8 cellular contexts compared by ENCODE assay signal in genomic region chr19:41426952-41427646, GRCh38. TPM values are rescaled to one million over a fixed set of nuclear protein-coding genes. Genes with fewer than 3 reads are reported as not detected.
DNase-seq lines count a peak whose midpoint lies in the region; ATAC-seq and TF ChIP-seq lines count a peak whose summit lies in the region.

Gene B3GNT8, minus strand, starts transcription at chr19:41427374. Its CDS starts 596 bp downstream, at chr19:41426778.

- peak within 1 kb of the TSS; percentile 60 to 74 (median 68) for H3K27ac ChIP-seq in gastrocnemius medialis

- peak; percentile 25 for DNase-seq in AG09319 (ENCODE audit: extremely low read depth, low read depth)
- DNase-seq in SKM-1 (lab: John Stamatoyannopoulos, UW; ENCODE audit: unreplicated experiment): peak; percentile 42
- DNase-seq in astrocyte of the spinal cord (ENCODE audit: low read depth, low spot score): peak; percentile 64
- DNase-seq in gastrocnemius medialis: peak; percentile 47 to 65
- DNase-seq in A172 (ENCODE audit: low spot score): no peak

- TF ChIP-seq CTCF in AG09319 (IDR thresholded peaks at IDR 0.05; ENCODE audit: low read depth, low read length): no peak
- no peak for TF ChIP-seq CTCF in astrocyte of the spinal cord (IDR thresholded peaks at IDR 0.05; ENCODE audit: low read depth, low read length)
- no peak for TF ChIP-seq CTCF in gastrocnemius medialis (IDR thresholded peaks at IDR 0.05 in 4 of 5, conservative IDR thresholded peaks at IDR 0.05 in 1 of 5)

- H3K27me3 ChIP-seq in gastrocnemius medialis: no peaks in the 10 kb centered on the region

- no peaks in the 10 kb centered on the region for H3K9me3 ChIP-seq in gastrocnemius medialis

- in situ Hi-C loops in astrocyte of the spinal cord (cut with HindIII; ENCODE audit: low sequenced_read_pairs) (no loop called here), gastrocnemius medialis (cut with MboI; ENCODE audit: low sequenced_read_pairs in 4 of 4) (no loop called here)

- H3K36me3 ChIP-seq in gastrocnemius medialis: peaks cover 0 to 45% of the 10 kb centered on the region in 2 donors

- ATAC-seq in HG02610 (IDR thresholded peaks at IDR 0.05; ENCODE audit: unreplicated experiment) (peak; percentile 43), gastrocnemius medialis (peak; percentile 19 to 48), HG03354 (IDR thresholded peaks at IDR 0.05; ENCODE audit: poor library complexity, severe bottlenecking, unreplicated experiment) (no peak)

- peak in 1 of 2 donors; percentile 19 for TF ChIP-seq POLR2A in gastrocnemius medialis (IDR thresholded peaks at IDR 0.05)

- H3K4me1 ChIP-seq in gastrocnemius medialis: peaks cover 20 to 31% of the 10 kb centered on the region in 2 donors

- H3K4me3 ChIP-seq in astrocyte of the spinal cord (ENCODE audit: low read depth, low read length) (peak within 1 kb of the TSS; percentile 40), iPS-11a (ENCODE audit: low read depth, low read length) (peak within 1 kb of the TSS; percentile 50), gastrocnemius medialis (peak within 1 kb of the TSS; percentile 43 to 59 (median 54))

- intact Hi-C loops in gastrocnemius medialis (cut with DNase I; ENCODE audit: low total_unique reads): no loop called here

RNA-seq across cellular contexts. Expression of gene B3GNT8, which starts in this region (rescaled TPM):
- under 1 TPM in 3 of 4 donors, not detected in 1; 0.24 to 0.33 (median 0.33) TPM for total RNA-seq in gastrocnemius medialis
- total RNA-seq in A172 (2014; rRNA removed; shearing (Covaris generic)): 1.4 and 2.6 TPM in 2 replicates

Comparison
In these comparisons a context has a peak if more than half of its experiments do, and no peak if none do; other contexts are left out.
1. Peak in DNase-seq, ATAC-seq, H3K4me3 ChIP-seq and H3K27ac ChIP-seq in gastrocnemius medialis; RNA of the gene not detected or under 1 TPM.